In the genomic region with DNA sequence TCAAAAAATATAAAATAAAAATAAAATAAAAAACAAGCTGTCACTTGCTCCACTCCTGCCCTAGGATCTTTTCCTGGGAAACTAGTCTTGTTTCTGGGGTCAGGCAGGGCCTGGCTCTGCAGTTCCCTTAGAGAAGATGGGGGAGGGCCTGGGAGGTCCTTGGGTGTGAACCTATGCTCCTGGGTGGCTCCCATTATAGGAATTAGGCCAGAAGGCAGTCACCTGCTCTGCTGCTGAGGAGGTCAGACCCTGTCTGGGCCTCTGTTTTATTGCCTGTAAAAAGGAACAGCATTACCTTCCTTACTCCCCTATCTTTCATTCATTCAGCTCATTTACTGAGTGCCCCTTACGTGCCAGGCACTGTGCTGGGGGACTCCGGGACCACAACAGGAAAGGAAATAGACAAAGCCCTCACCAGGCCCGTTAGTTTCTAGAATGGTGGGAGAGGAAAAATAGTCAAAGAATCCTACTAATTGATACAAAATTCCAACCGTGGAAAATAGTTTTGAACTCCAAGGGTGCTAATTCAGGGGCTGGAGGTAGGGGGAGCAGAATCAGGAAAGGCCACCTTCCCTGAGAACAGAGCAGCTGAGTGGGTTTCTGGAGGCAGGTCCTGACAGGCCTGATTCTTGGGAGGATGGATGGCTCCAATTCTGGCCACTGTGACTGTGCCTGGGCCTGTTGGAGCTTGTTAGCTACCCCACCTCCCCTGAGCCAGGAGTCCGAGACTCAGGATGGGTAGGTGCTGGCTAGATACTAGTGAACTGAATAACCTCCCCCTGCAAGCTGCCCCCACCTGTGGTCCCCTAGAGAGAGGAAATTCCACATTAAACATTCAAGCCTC, we compare ENCODE assay signal across 1 cellular context.
TF ChIP-seq lines count a peak whose summit lies in the region.

No MANE protein-coding gene starts in this region.

TF ChIP-seq in SK-N-SH treated with all-trans-retinoic acid at 6 μM for 48 hours, 23 proteins besides CTCF, POLR2A, EP300 and RAD21 (continued from another document):
- TF ChIP-seq, protein P1, sequence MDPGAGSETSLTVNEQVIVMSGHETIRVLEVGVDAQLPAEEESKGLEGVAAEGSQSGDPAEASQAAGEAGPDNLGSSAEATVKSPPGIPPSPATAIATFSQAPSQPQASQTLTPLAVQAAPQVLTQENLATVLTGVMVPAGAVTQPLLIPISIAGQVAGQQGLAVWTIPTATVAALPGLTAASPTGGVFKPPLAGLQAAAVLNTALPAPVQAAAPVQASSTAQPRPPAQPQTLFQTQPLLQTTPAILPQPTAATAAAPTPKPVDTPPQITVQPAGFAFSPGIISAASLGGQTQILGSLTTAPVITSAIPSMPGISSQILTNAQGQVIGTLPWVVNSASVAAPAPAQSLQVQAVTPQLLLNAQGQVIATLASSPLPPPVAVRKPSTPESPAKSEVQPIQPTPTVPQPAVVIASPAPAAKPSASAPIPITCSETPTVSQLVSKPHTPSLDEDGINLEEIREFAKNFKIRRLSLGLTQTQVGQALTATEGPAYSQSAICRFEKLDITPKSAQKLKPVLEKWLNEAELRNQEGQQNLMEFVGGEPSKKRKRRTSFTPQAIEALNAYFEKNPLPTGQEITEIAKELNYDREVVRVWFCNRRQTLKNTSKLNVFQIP (CRISPR knock-in tag; IDR thresholded peaks at IDR 0.05; ENCODE audit: borderline replicate concordance, low read depth): no peak
- no peak for TF ChIP-seq ZNF70 (CRISPR knock-in tag; IDR thresholded peaks at IDR 0.05)
- TF ChIP-seq ISL1 (CRISPR knock-in tag; IDR thresholded peaks at IDR 0.05): no peak
- TF ChIP-seq ZC3H10 (CRISPR knock-in tag; IDR thresholded peaks at IDR 0.05): no peak
- no peak for TF ChIP-seq RARB (CRISPR knock-in tag; IDR thresholded peaks at IDR 0.05)
